3 cellular contexts compared by ENCODE assay signal in the genomic region with DNA sequence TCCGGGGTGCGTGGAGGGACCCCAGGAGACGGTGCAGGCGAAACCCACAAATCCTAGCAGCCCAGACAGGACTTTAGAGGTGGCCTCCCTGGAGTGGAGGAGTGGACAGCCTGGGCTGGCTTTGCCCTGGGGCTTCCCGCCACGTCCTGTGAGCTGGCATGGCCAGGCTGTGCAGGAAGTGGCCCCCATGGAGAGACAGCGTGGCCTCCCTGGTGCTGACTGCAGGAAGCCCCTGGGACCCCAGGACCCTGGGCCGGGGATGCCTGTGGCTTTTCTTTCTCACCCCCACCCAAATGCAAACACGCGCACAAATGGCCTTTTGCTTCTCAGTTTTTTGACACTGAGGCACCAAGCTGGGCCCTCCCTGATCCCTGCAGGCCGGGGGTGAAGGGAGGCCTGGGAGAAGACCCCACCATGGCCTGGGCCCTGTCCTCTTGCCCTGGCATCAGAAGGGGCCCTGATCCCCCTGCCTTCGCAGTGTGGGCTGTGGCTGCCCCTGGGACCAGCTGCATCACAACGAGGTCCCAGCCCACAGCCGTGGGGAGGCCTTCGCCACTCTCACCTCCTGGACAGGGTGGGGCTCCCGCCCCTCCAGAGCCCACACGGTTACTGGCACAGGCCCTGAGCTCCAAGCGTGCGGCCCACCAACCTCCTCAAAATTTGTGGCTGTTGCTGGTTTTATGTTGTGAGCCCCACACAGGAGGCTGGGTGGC.
A peak's percentile ranks its signal among the peaks of the same experiment; 100 is the strongest.
TF ChIP-seq lines count a peak whose summit lies in the region.

No MANE protein-coding gene starts in this region.

TF ChIP-seq in HepG2, 621 proteins besides CTCF, POLR2A, EP300 and RAD21:
- TF ChIP-seq, protein P1, sequence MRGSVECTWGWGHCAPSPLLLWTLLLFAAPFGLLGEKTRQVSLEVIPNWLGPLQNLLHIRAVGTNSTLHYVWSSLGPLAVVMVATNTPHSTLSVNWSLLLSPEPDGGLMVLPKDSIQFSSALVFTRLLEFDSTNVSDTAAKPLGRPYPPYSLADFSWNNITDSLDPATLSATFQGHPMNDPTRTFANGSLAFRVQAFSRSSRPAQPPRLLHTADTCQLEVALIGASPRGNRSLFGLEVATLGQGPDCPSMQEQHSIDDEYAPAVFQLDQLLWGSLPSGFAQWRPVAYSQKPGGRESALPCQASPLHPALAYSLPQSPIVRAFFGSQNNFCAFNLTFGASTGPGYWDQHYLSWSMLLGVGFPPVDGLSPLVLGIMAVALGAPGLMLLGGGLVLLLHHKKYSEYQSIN (CRISPR knock-in tag; IDR thresholded peaks at IDR 0.05; ENCODE audit: borderline replicate concordance): no peak
- TF ChIP-seq ZNF274 (CRISPR knock-in tag; IDR thresholded peaks at IDR 0.05): 0 out of 2 replicates have a peak, but pooled peaks have one; percentile 11

TF ChIP-seq in H1, 55 proteins besides CTCF, POLR2A, EP300 and RAD21:
- no peak for TF ChIP-seq SUZ12 (IDR thresholded peaks at IDR 0.05; ENCODE audit: low read length)
- TF ChIP-seq, protein P2, sequence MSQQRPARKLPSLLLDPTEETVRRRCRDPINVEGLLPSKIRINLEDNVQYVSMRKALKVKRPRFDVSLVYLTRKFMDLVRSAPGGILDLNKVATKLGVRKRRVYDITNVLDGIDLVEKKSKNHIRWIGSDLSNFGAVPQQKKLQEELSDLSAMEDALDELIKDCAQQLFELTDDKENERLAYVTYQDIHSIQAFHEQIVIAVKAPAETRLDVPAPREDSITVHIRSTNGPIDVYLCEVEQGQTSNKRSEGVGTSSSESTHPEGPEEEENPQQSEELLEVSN (IDR thresholded peaks at IDR 0.05): no peak
- TF ChIP-seq, protein P3, sequence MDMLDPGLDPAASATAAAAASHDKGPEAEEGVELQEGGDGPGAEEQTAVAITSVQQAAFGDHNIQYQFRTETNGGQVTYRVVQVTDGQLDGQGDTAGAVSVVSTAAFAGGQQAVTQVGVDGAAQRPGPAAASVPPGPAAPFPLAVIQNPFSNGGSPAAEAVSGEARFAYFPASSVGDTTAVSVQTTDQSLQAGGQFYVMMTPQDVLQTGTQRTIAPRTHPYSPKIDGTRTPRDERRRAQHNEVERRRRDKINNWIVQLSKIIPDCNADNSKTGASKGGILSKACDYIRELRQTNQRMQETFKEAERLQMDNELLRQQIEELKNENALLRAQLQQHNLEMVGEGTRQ (IDR thresholded peaks at IDR 0.05; ENCODE audit: low read length): no peak
- TF ChIP-seq KDM4A (IDR thresholded peaks at IDR 0.05; ENCODE audit: low read depth, low read length, severe bottlenecking): no peak
- no peak for TF ChIP-seq SRF (IDR thresholded peaks at IDR 0.05; ENCODE audit: low read depth, low read length)
- TF ChIP-seq SIN3A (conservative IDR thresholded peaks at IDR 0.05 in 1 of 2, IDR thresholded peaks at IDR 0.05 in 1 of 2; ENCODE audit: low read depth in 1 of 2, low read length in 2 of 2): no peak
- no peak for TF ChIP-seq FOSL1 (IDR thresholded peaks at IDR 0.05; ENCODE audit: insufficient read depth, low read depth, low read length)
- TF ChIP-seq RNF2 (IDR thresholded peaks at IDR 0.05; ENCODE audit: borderline replicate concordance, low read depth, low read length, missing control alignments, poor library complexity, severe bottlenecking): no peak
- no peak for TF ChIP-seq GABPA (IDR thresholded peaks at IDR 0.05; ENCODE audit: borderline replicate concordance, insufficient read depth, low read length)
- TF ChIP-seq CHD1 (IDR thresholded peaks at IDR 0.05; ENCODE audit: low read depth, low read length): no peak
- no peak for TF ChIP-seq CTBP2 (IDR thresholded peaks at IDR 0.05; ENCODE audit: borderline replicate concordance, insufficient read depth, insufficient read length, low read length)
- TF ChIP-seq TEAD4 (IDR thresholded peaks at IDR 0.05; ENCODE audit: low read depth, low read length): no peak
- no peak for TF ChIP-seq SP1 (IDR thresholded peaks at IDR 0.05; ENCODE audit: low read depth, low read length)
- TF ChIP-seq RBBP5 (IDR thresholded peaks at IDR 0.05; ENCODE audit: borderline replicate concordance, low read depth, low read length): no peak
- no peak for TF ChIP-seq NANOG (IDR thresholded peaks at IDR 0.05; ENCODE audit: insufficient read depth, low read depth, low read length, poor library complexity, severe bottlenecking)
- TF ChIP-seq HDAC2 (IDR thresholded peaks at IDR 0.05; ENCODE audit: borderline replicate concordance in 1 of 2, low read depth in 2 of 2, low read length in 2 of 2): no peak
- TF ChIP-seq JUN (IDR thresholded peaks at IDR 0.05; ENCODE audit: low read depth, low read length): no peak

TF ChIP-seq in GM12891, 5 proteins besides CTCF, POLR2A, EP300 and RAD21:
- no peak for TF ChIP-seq SPI1 (IDR thresholded peaks at IDR 0.05; ENCODE audit: low read depth, low read length)
- no peak for TF ChIP-seq POLR2AphosphoS5 (IDR thresholded peaks at IDR 0.05; ENCODE audit: low read depth, low read length)
- TF ChIP-seq PAX5 (IDR thresholded peaks at IDR 0.05; ENCODE audit: insufficient read depth, low read length, severe bottlenecking): no peak
- no peak for TF ChIP-seq POU2F2 (IDR thresholded peaks at IDR 0.05; ENCODE audit: low read depth, low read length)
- no peak for TF ChIP-seq TAF1 (IDR thresholded peaks at IDR 0.05; ENCODE audit: low read depth, low read length)
